8 cellular contexts compared by ENCODE assay signal in genomic region chr2:26088038-26088643, GRCh38. TPM values are rescaled to one million over a fixed set of nuclear protein-coding genes. Genes with fewer than 3 reads are reported as not detected.
A peak's percentile ranks its signal among the peaks of the same experiment; 100 is the strongest.
DNase-seq lines count a peak whose midpoint lies in the region; ATAC-seq and TF ChIP-seq lines count a peak whose summit lies in the region.

No MANE protein-coding gene starts in this region.

- H3K27ac ChIP-seq in mesendoderm (ENCODE audit: low read depth, low read length): no peak overlapping the region

- H3K36me3 ChIP-seq in mesendoderm (ENCODE audit: control insufficient read depth, insufficient read depth, low read length): no peaks in the 10 kb centered on the region

- no peak overlapping the region for H3K4me3 Mint-ChIP-seq in chondrocyte (ENCODE audit: unreplicated experiment)

- no peak overlapping the region for H2BK15ac ChIP-seq in mesendoderm (replicated peaks; ENCODE audit: low read depth)

- TF ChIP-seq CTCF in GM10248 (IDR thresholded peaks at IDR 0.05; ENCODE audit: control extremely low read depth, extremely low read depth, low read depth, missing control alignments) (peak; percentile 62), chondrocyte (IDR thresholded peaks at IDR 0.05) (peak; percentile 81)

- POLR2A ChIA-PET in GM10248 (lab: Yijun Ruan, JAX): no interaction called here

- H3K9me3 Mint-ChIP-seq in chondrocyte (ENCODE audit: low read depth): peaks cover 4% of the 10 kb centered on the region

- H3K4ac ChIP-seq in mesendoderm (ENCODE audit: low read depth, low read length): no peak overlapping the region

- no peak overlapping the region for H3K4me2 ChIP-seq in mesendoderm (ENCODE audit: low read length)

- H3K27me3 Mint-ChIP-seq in chondrocyte (ENCODE audit: low read depth): no peaks in the 10 kb centered on the region

- H3K4me1 Mint-ChIP-seq in chondrocyte (ENCODE audit: low read depth): peaks cover 46% of the 10 kb centered on the region

- ATAC-seq in GM19395 (IDR thresholded peaks at IDR 0.05; ENCODE audit: unreplicated experiment) (no peak), GM19463 (IDR thresholded peaks at IDR 0.05; ENCODE audit: unreplicated experiment) (no peak)

- DNase-seq in AG08395 (ENCODE audit: low spot score) (peak; percentile 60), GM10248 (ENCODE audit: extremely low spot score) (peak; percentile 46), NCI-H82 treated with DMSO at 0.1 percent for 48 hours (lab: John Stamatoyannopoulos, UW; ENCODE audit: unreplicated experiment) (peak; percentile 24), chondrocyte (ENCODE audit: low spot score) (no peak), mesendoderm (peak; percentile 56), kidney glomerular epithelial cell (lab: John Stamatoyannopoulos, UW) (no peak)

- H3K56ac ChIP-seq in mesendoderm (ENCODE audit: low read length): no peak overlapping the region

- CTCF ChIA-PET in GM10248 (lab: Yijun Ruan, JAX): interaction anchor here (0.9 to 4.3 kb wide), 28 partner anchors 8 to 313 kb away, joined by 3 to 27 read pairs (median 4); partner anchors contain the start of genes KIF3C and SELENOI

- no peak overlapping the region for H3K9ac ChIP-seq in mesendoderm (ENCODE audit: low read length)

- no peaks in the 10 kb centered on the region for H3K4me1 ChIP-seq in mesendoderm (ENCODE audit: control insufficient read depth, low read depth, low read length)

- no peak overlapping the region for H2AK5ac ChIP-seq in mesendoderm (ENCODE audit: low read length)

- H3K23ac ChIP-seq in mesendoderm (ENCODE audit: low read length): no peak overlapping the region

- peaks cover 6% of the 10 kb centered on the region for H3K79me1 ChIP-seq in mesendoderm (ENCODE audit: low read length)

- H2BK5ac ChIP-seq in mesendoderm (ENCODE audit: low read length): no peak overlapping the region

- WGBS in mesendoderm (ENCODE audit: extremely low coverage, insufficient coverage, low lambda C conversion rate): no CpG with 5 or more reads among the region's 1 CpG

- no peak overlapping the region for H3K27ac Mint-ChIP-seq in chondrocyte (ENCODE audit: unreplicated experiment)

- H3K27me3 ChIP-seq in mesendoderm (ENCODE audit: insufficient read depth, low read length, poor library complexity): no peaks in the 10 kb centered on the region

- H4K5ac ChIP-seq in mesendoderm (ENCODE audit: low read length): no peak overlapping the region

- no peak overlapping the region for H4K8ac ChIP-seq in mesendoderm (ENCODE audit: low read depth, low read length)

- H3K18ac ChIP-seq in mesendoderm (ENCODE audit: low read length): no peak overlapping the region

- H3K79me2 ChIP-seq in mesendoderm (ENCODE audit: control insufficient read depth, insufficient read depth, low read length): peaks cover 50% of the 10 kb centered on the region

- no peak overlapping the region for H3K4me3 ChIP-seq in mesendoderm (ENCODE audit: low read length)

- H3K36me3 Mint-ChIP-seq in chondrocyte (ENCODE audit: low read depth): peaks cover 2% of the 10 kb centered on the region

- no peak overlapping the region for H2BK120ac ChIP-seq in mesendoderm (ENCODE audit: low read depth, low read length)

RNA-seq across cellular contexts. Expression of gene RAB10, which starts 54.3 kb away (rescaled TPM):
- total RNA-seq in chondrocyte: 148 to 162 TPM (median 153 TPM) in 3 replicates
- 89.5 TPM for polyA plus RNA-seq in mesendoderm (2013, experiment 1 of 2)
- polyA plus RNA-seq in mesendoderm (2013, experiment 2 of 2): 88.3 TPM

Comparison
In these comparisons a context has a peak if more than half of its experiments do, and no peak if none do; other contexts are left out.
1. DNase-seq: peak in AG08395 (single experiment), GM10248 (single experiment), NCI-H82 treated with DMSO at 0.1 percent for 48 hours (single experiment) and mesendoderm (single experiment); none in chondrocyte (single experiment) and kidney glomerular epithelial cell (single experiment).